ENCODE assay signal across 6 cellular contexts in the genomic region with DNA sequence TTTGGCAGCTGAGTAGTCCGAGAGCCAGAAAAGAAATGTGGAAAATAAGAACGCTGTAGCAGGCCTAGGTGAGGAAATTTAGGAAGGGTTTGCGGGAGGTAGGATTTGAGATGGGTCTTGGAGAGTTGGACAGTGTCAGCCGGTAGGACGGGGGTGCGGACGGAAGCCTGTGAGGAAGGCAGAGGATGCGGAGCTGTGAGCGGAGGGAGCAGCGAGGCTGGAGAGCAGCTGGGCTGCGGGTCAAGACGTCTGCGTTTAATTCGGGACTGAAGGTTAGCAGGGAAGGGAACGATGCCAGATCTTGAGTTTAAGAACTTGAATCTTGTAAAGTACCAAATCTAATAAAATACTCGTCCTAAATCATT. TPM values are rescaled to one million over a fixed set of nuclear protein-coding genes. Genes with fewer than 3 reads are reported as not detected.
DNase-seq lines count a peak whose midpoint lies in the region; ATAC-seq and TF ChIP-seq lines count a peak whose summit lies in the region.

No MANE protein-coding gene starts in this region.

- ATAC-seq in omental fat pad (ENCODE audit: low FRiP score) (peak; percentile 20), GM18868 (IDR thresholded peaks at IDR 0.05; ENCODE audit: unreplicated experiment) (no peak)

- H3K36me3 ChIP-seq in HUES64 (ENCODE audit: insufficient read depth, low read length) = peaks cover 43% of the 10 kb centered on the region

- peak overlapping the region; percentile 21; the same call in 1 of the 2 replicates for H3K9ac ChIP-seq in HUES64 (ENCODE audit: low read depth, low read length)

- TF ChIP-seq CTCF in omental fat pad (IDR thresholded peaks at IDR 0.05) = no peak

- H3K4me1 ChIP-seq in HUES64 (ENCODE audit: insufficient read depth, low read length) = no peaks in the 10 kb centered on the region

- no peak overlapping the region; the same call in 1 of the 2 replicates for H3K27ac ChIP-seq in HUES64 (ENCODE audit: low read depth, low read length)

- peaks cover 34% of the 10 kb centered on the region for H3K27me3 ChIP-seq in HUES64 (ENCODE audit: insufficient read depth, low read length)

- WGBS in HUES64 = 20% methylated on average over 16 of the region's 16 CpGs

- peak overlapping the region; percentile 65 for H3K4me3 ChIP-seq in HUES64 (ENCODE audit: low read length)

- DNase-seq in cerebellum (ENCODE audit: low spot score) = peak; percentile 54
- DNase-seq in omental fat pad (ENCODE audit: low spot score) = no peak
- no peak for DNase-seq in stimulated activated naive CD4-positive, alpha-beta T cell (lab: John Stamatoyannopoulos, UW)
- no peak for DNase-seq in activated gamma-delta T cell (lab: John Stamatoyannopoulos, UW)

- no peaks in the 10 kb centered on the region for H3K9me3 ChIP-seq in HUES64 (ENCODE audit: insufficient read depth, low read depth, low read length)

RNA-seq across cellular contexts. Expression of a gene that starts 0.7 kb away (rescaled TPM):
- 0.75 TPM for polyA plus RNA-seq in HUES64 (2013, experiment 1 of 2)
- 0.70 TPM for polyA plus RNA-seq in HUES64 (2013, experiment 2 of 2)
- total RNA-seq in cerebellum (2.5 TPM), omental fat pad (1 to 10 TPM in 1 of 4 donors, under 1 TPM in 3; 0.36 to 2.0 (median 0.50) TPM)

RNA-seq across cellular contexts. Expression of a gene that starts 20.2 kb away (rescaled TPM):
- 57.5 TPM for polyA plus RNA-seq in HUES64 (2013, experiment 1 of 2)
- 54.6 TPM for polyA plus RNA-seq in HUES64 (2013, experiment 2 of 2)
- total RNA-seq in cerebellum (34.0 TPM), omental fat pad (10 to 100 TPM; 23.3 to 32.9 (median 27.3) TPM)

RNA-seq across cellular contexts. Expression of a gene that starts 28.6 kb away (rescaled TPM):
- 0.55 TPM for polyA plus RNA-seq in HUES64 (2013, experiment 1 of 2)
- 1.9 TPM for polyA plus RNA-seq in HUES64 (2013, experiment 2 of 2)
- total RNA-seq in cerebellum (0.73 TPM), omental fat pad (1 to 10 TPM; 4.1 to 9.2 (median 6.0) TPM)

RNA-seq across cellular contexts. Expression of a gene that starts 32.6 kb away (rescaled TPM):
- polyA plus RNA-seq in HUES64 (2013, experiment 1 of 2) = 12.1 TPM
- polyA plus RNA-seq in HUES64 (2013, experiment 2 of 2) = 12.2 TPM
- total RNA-seq in cerebellum = 9.2 TPM
- total RNA-seq in omental fat pad = 10 to 100 TPM; 29.2 to 77.9 (median 58.9) TPM

RNA-seq across cellular contexts. Expression of a gene that starts 39.2 kb away (rescaled TPM):
- polyA plus RNA-seq in HUES64 (2013, experiment 1 of 2) = 5.0 TPM
- 6.6 TPM for polyA plus RNA-seq in HUES64 (2013, experiment 2 of 2)
- total RNA-seq in cerebellum (10.1 TPM), omental fat pad (100 to 1,000 TPM in 1 of 4 donors, 10 to 100 TPM in 3; 44.0 to 120 (median 68.6) TPM)
